In the genomic region with DNA sequence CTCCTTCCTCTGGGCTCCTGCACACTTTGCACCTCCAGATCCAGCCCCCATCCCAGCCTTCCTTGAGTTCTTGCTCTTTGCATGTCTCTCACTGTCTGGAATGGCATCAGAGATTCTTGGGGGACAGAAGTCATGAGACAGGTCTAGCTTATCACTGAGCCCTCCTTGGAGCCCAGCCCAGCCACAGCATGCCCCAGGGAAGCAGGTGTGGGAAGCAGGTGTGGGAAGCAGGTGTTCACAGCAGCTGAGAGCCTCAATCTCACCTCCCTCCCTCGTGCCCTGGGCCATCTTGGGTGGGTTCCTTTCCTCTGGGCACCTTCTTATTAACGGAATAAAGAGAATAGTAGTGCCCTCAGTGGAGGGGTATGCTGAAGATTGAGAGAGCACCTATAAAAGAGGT, we compare ENCODE assay signal across 22 cellular contexts. TPM values are rescaled to one million over a fixed set of nuclear protein-coding genes. Genes with fewer than 3 reads are reported as not detected.
"Had no signal": no experiment of that assay in that cellular context is flagged by ENCODE, and none has a peak within 500 bp of the region (broad histone marks: within the 10 kb centered on the region; RNA-seq: fewer than 3 reads in every experiment).

No MANE protein-coding gene starts in this region.

- H3K9me3 Mint-ChIP-seq: activated CD4-positive, alpha-beta memory T cell treated with anti-CD3 and anti-CD28 coated beads for 36 hours; activated naive CD8-positive, alpha-beta T cell treated with anti-CD3 and anti-CD28 coated beads, Interleukin-2, amount 10 ng/mL, durations not matched to agents 7 days and 5 days; immature natural killer cell had no signal

- H3K4me3 ChIP-seq: esophagus squamous epithelium, ovary, stomach, uterus had no signal

- H3K4me3 Mint-ChIP-seq: activated CD4-positive, alpha-beta memory T cell treated with anti-CD3 and anti-CD28 coated beads for 36 hours; activated naive CD8-positive, alpha-beta T cell treated with anti-CD3 and anti-CD28 coated beads, Interleukin-2, amount 10 ng/mL, durations not matched to agents 7 days and 5 days; immature natural killer cell had no signal

- H3K36me3 ChIP-seq: esophagus squamous epithelium, ovary, stomach, uterus had no signal

- H3K27me3 ChIP-seq: ovary, uterus had no signal

- H3K4me1 Mint-ChIP-seq: activated naive CD8-positive, alpha-beta T cell treated with anti-CD3 and anti-CD28 coated beads, Interleukin-2, amount 10 ng/mL, durations not matched to agents 7 days and 5 days; immature natural killer cell had no signal

- FAIRE-seq: bronchial epithelial cell had no signal

- H3K9me3 ChIP-seq: esophagus squamous epithelium, ovary, stomach, uterus had no signal

- H3K4me1 ChIP-seq: uterus had no signal

- H3K27ac Mint-ChIP-seq: activated CD4-positive, alpha-beta memory T cell treated with anti-CD3 and anti-CD28 coated beads for 36 hours; activated naive CD8-positive, alpha-beta T cell treated with anti-CD3 and anti-CD28 coated beads, Interleukin-2, amount 10 ng/mL, durations not matched to agents 7 days and 5 days; immature natural killer cell had no signal

- H3K36me3 Mint-ChIP-seq: activated CD4-positive, alpha-beta memory T cell treated with anti-CD3 and anti-CD28 coated beads for 36 hours; activated naive CD8-positive, alpha-beta T cell treated with anti-CD3 and anti-CD28 coated beads, Interleukin-2, amount 10 ng/mL, durations not matched to agents 7 days and 5 days; immature natural killer cell had no signal

- H3K27ac ChIP-seq: esophagus squamous epithelium, ovary, stomach, uterus had no signal

- DNase-seq: activated CD4-positive, alpha-beta memory T cell treated with anti-CD3 and anti-CD28 coated beads for 36 hours; activated CD4-positive, alpha-beta T cell treated with anti-CD3 and anti-CD28 coated beads for 1 hour; activated gamma-delta T cell; activated naive CD8-positive, alpha-beta T cell treated with anti-CD3 and anti-CD28 coated beads, Interleukin-2, amount 10 ng/mL, durations not matched to agents 7 days and 5 days; activated T-cell treated with anti-CD3 and anti-CD28 coated beads, Interleukin-2, amount 50 U/mL, for 48 hours; anterior cingulate cortex; esophagus squamous epithelium; foreskin fibroblast; glutamatergic neuron; immature natural killer cell; left cardiac atrium; ovary; retina; stimulated activated CD4-positive, alpha-beta T cell treated with anti-CD3 and anti-CD28 coated beads, Interleukin-4, amount 100 ng/mL, for 4 hours; stomach; T-helper 9 cell; uterus had no signal

RNA-seq across cellular contexts. Expression of a gene that starts 27.2 kb away (rescaled TPM):
- total RNA-seq: activated CD4-positive, alpha-beta memory T cell treated with anti-CD3 and anti-CD28 coated beads for 36 hours; activated naive CD8-positive, alpha-beta T cell treated with anti-CD3 and anti-CD28 coated beads, Interleukin-2, amount 10 ng/mL, durations not matched to agents 7 days and 5 days; bronchial epithelial cell; chondrocyte; esophagus squamous epithelium; left cardiac atrium; lung microvascular endothelial cell; mucosa of gallbladder; ovary; uterus had no signal
- polyA plus RNA-seq: immature natural killer cell, stomach had no signal

RNA-seq across cellular contexts. Expression of a gene that starts 50.5 kb away (rescaled TPM):
- total RNA-seq: activated CD4-positive, alpha-beta memory T cell treated with anti-CD3 and anti-CD28 coated beads for 36 hours; activated naive CD8-positive, alpha-beta T cell treated with anti-CD3 and anti-CD28 coated beads, Interleukin-2, amount 10 ng/mL, durations not matched to agents 7 days and 5 days; bronchial epithelial cell; esophagus squamous epithelium; left cardiac atrium; lung microvascular endothelial cell had no signal
- polyA plus RNA-seq: immature natural killer cell, neural cell had no signal
